ENCODE assay signal across 15 cellular contexts in genomic region chr7:68828575-68828974, GRCh38.
DNase-seq lines count a peak whose midpoint lies in the region; ATAC-seq and TF ChIP-seq lines count a peak whose summit lies in the region.
"Had no signal": no experiment of that assay in that cellular context is flagged by ENCODE, and none has a peak within 500 bp of the region (broad histone marks: within the 10 kb centered on the region; RNA-seq: fewer than 3 reads in every experiment).

No MANE protein-coding gene starts in this region.

- no peak overlapping the region for H3K4me3 Mint-ChIP-seq in glutamatergic neuron (ENCODE audit: unreplicated experiment)
- H3K4me3 Mint-ChIP-seq: CD4-positive, alpha-beta T cell had no signal

- peaks cover 1% of the 10 kb centered on the region for H3K9me3 Mint-ChIP-seq in glutamatergic neuron (ENCODE audit: unreplicated experiment)

- H3K79me1 ChIP-seq in trophoblast cell (ENCODE audit: low read length) = no peaks in the 10 kb centered on the region

- no peak overlapping the region for H3K4me2 ChIP-seq in trophoblast cell (ENCODE audit: low read length)

- no peaks in the 10 kb centered on the region for H3K4me1 Mint-ChIP-seq in glutamatergic neuron (ENCODE audit: low read depth, unreplicated experiment)

- ATAC-seq in GM18868 (IDR thresholded peaks at IDR 0.05; ENCODE audit: unreplicated experiment) = no peak
- ATAC-seq in HG03280 (IDR thresholded peaks at IDR 0.05; ENCODE audit: unreplicated experiment) = no peak

- H4K8ac ChIP-seq in trophoblast cell (ENCODE audit: low read depth, low read length) = no peak overlapping the region

- no peak overlapping the region for H3K18ac ChIP-seq in trophoblast cell (ENCODE audit: low read length)

- H3K27me3 Mint-ChIP-seq in glutamatergic neuron (ENCODE audit: unreplicated experiment) = no peaks in the 10 kb centered on the region
- H3K27me3 Mint-ChIP-seq: CD4-positive, alpha-beta T cell had no signal

- intact Hi-C loops in dorsolateral prefrontal cortex (cut with DNase I) = no loop called here

- H3K9me3 ChIP-seq in trophoblast cell (ENCODE audit: insufficient read depth, low read depth, low read length) = peaks cover 8% of the 10 kb centered on the region
- H3K9me3 ChIP-seq: Caco-2, HAP-1 had no signal

- no peak overlapping the region for H4K91ac ChIP-seq in trophoblast cell (ENCODE audit: low read depth, low read length)

- H3K4me1 ChIP-seq in trophoblast cell (ENCODE audit: control insufficient read depth in 1 of 2, insufficient read depth in 2 of 2, low read length in 2 of 2) = no peaks in the 10 kb centered on the region
- H3K4me1 ChIP-seq: Caco-2, HAP-1 had no signal

- no peak overlapping the region for H2BK12ac ChIP-seq in trophoblast cell (ENCODE audit: low read length)

- no peak overlapping the region for H2BK5ac ChIP-seq in trophoblast cell (ENCODE audit: low read depth, low read length, poor library complexity)

- H3K27me3 ChIP-seq in trophoblast cell (ENCODE audit: insufficient read depth, low read length) (no peaks in the 10 kb centered on the region), dorsolateral prefrontal cortex (peaks cover 0 to 9% (median 0%) of the 10 kb centered on the region in 45 donors)

- H3K4ac ChIP-seq in trophoblast cell (ENCODE audit: low read depth, low read length) = no peak overlapping the region

- no peak overlapping the region for H3K23ac ChIP-seq in trophoblast cell (ENCODE audit: low read length)

- no peak for TF ChIP-seq CTCF in glutamatergic neuron (IDR thresholded peaks at IDR 0.05; ENCODE audit: partially characterized antibody, unreplicated experiment)
- no peak for TF ChIP-seq CTCF in dorsolateral prefrontal cortex (IDR thresholded peaks at IDR 0.05 in 54 of 56, conservative IDR thresholded peaks at IDR 0.05 in 2 of 56; ENCODE audit: low read depth in 1 of 56, partially characterized antibody in 56 of 56)

- no CpG with 5 or more reads among the region's 11 CpGs for WGBS in trophoblast cell (ENCODE audit: extremely low coverage, insufficient coverage, insufficient read length)

- no peaks in the 10 kb centered on the region for H3K36me3 ChIP-seq in trophoblast cell (ENCODE audit: control insufficient read depth in 1 of 2, insufficient read depth in 2 of 2, low read length in 2 of 2)
- H3K36me3 ChIP-seq: HAP-1 had no signal

- H3K79me2 ChIP-seq in trophoblast cell (ENCODE audit: control insufficient read depth, insufficient read depth, low read length, poor library complexity) = no peaks in the 10 kb centered on the region

- H3K36me3 Mint-ChIP-seq in glutamatergic neuron (ENCODE audit: unreplicated experiment) = peaks cover 4% of the 10 kb centered on the region

- no peak overlapping the region for H3K9ac ChIP-seq in trophoblast cell (ENCODE audit: low read length)
- H3K9ac ChIP-seq: GM23248 had no signal

- no peak overlapping the region for H3K27ac Mint-ChIP-seq in glutamatergic neuron (ENCODE audit: unreplicated experiment)
- H3K27ac Mint-ChIP-seq: CD4-positive, alpha-beta T cell had no signal

- DNase-seq in RPMI7951 (ENCODE audit: low read depth) (peak; percentile 13), glutamatergic neuron (peak; percentile 22), trophoblast cell (no peak), dorsolateral prefrontal cortex (no peak), NCI-H1092 treated with DMSO at 0.1 percent for 48 hours (lab: John Stamatoyannopoulos, UW) (no peak)
- DNase-seq: ACHN; AML-193; Caco-2; CD4-positive, alpha-beta T cell; GM23248; IMR-90 had no signal

- peak overlapping the region; percentile 51 for H4K12ac ChIP-seq in trophoblast cell (ENCODE audit: low read depth, low read length)

- no peak overlapping the region for H2AFZ ChIP-seq in trophoblast cell (ENCODE audit: insufficient read depth, low read length, poor library complexity)
- H2AFZ ChIP-seq: GM23248 had no signal

- H3K14ac ChIP-seq in trophoblast cell (ENCODE audit: low read length) = no peak overlapping the region

- no peak overlapping the region for H2BK120ac ChIP-seq in trophoblast cell (ENCODE audit: insufficient read depth, low read length, poor library complexity)

- H3K27ac ChIP-seq in trophoblast cell (ENCODE audit: low read depth, low read length) (no peak overlapping the region), dorsolateral prefrontal cortex (no peak overlapping the region)
- H3K27ac ChIP-seq: C4-2B, GM23248 had no signal

- H3K4me3 ChIP-seq in trophoblast cell (ENCODE audit: low read depth, low read length) (no peak overlapping the region), dorsolateral prefrontal cortex (no peak overlapping the region)
- H3K4me3 ChIP-seq: GM23248, HAP-1 had no signal

- no peak overlapping the region for H2AK5ac ChIP-seq in trophoblast cell (ENCODE audit: low read length)

Comparison
In these comparisons a context has a peak if more than half of its experiments do, and no peak if none do; other contexts are left out.
1. DNase-seq: peak in RPMI7951 (single experiment) and glutamatergic neuron (single experiment); none in trophoblast cell (0 of 2), dorsolateral prefrontal cortex (0 of 10) and NCI-H1092 treated with DMSO at 0.1 percent for 48 hours (single experiment).